In the genomic region with DNA sequence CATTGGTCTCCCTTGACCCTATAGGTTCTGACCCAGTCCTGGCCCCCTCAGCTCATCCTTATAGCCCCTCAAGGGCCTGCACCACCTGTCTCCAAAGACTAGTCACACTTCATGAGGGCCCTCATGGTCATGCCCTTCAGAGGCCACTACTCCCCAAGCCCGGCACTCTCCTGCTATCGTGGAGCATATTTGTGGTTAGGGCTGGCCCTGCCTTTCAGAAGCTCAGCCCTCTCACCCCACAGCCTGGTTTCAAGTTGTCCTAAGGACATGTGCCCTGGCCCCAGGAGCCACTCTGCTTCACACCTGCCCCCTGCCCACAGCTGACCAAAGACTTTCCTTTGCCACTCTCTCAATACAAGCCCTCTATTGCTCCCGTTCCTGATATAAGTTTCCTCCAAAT, we compare ENCODE assay signal across 15 cellular contexts.
"Had no signal": no experiment of that assay in that cellular context is flagged by ENCODE, and none has a peak within 500 bp of the region (broad histone marks: within the 10 kb centered on the region; RNA-seq: fewer than 3 reads in every experiment).

No MANE protein-coding gene starts in this region.

- FAIRE-seq: astrocyte, colon, frontal cortex, keratinocyte had no signal

- H3K4me3 ChIP-seq: cardiac muscle cell, heart right ventricle, smooth muscle cell, tibial artery had no signal

- H3K27ac Mint-ChIP-seq: activated CD4-positive, alpha-beta memory T cell treated with anti-CD3 and anti-CD28 coated beads for 36 hours; activated naive CD8-positive, alpha-beta T cell treated with anti-CD3 and anti-CD28 coated beads, Interleukin-2, amount 10 ng/mL, durations not matched to agents 7 days and 5 days had no signal

- H3K9me3 Mint-ChIP-seq: activated CD4-positive, alpha-beta memory T cell treated with anti-CD3 and anti-CD28 coated beads for 36 hours; activated naive CD8-positive, alpha-beta T cell treated with anti-CD3 and anti-CD28 coated beads, Interleukin-2, amount 10 ng/mL, durations not matched to agents 7 days and 5 days had no signal

- H3K36me3 ChIP-seq: cardiac muscle cell, heart right ventricle, tibial artery had no signal

- ATAC-seq: heart right ventricle, left ventricle myocardium superior had no signal

- H3K27ac ChIP-seq: cardiac muscle cell, heart right ventricle, tibial artery, VCaP had no signal

- H3K4me2 ChIP-seq: smooth muscle cell had no signal

- H3K9me3 ChIP-seq: heart right ventricle, tibial artery had no signal

- H3K36me3 Mint-ChIP-seq: activated CD4-positive, alpha-beta memory T cell treated with anti-CD3 and anti-CD28 coated beads for 36 hours; activated naive CD8-positive, alpha-beta T cell treated with anti-CD3 and anti-CD28 coated beads, Interleukin-2, amount 10 ng/mL, durations not matched to agents 7 days and 5 days had no signal

- H3K4me3 Mint-ChIP-seq: activated CD4-positive, alpha-beta memory T cell treated with anti-CD3 and anti-CD28 coated beads for 36 hours; activated naive CD8-positive, alpha-beta T cell treated with anti-CD3 and anti-CD28 coated beads, Interleukin-2, amount 10 ng/mL, durations not matched to agents 7 days and 5 days had no signal

- DNase-seq: activated CD4-positive, alpha-beta memory T cell treated with anti-CD3 and anti-CD28 coated beads for 36 hours; activated gamma-delta T cell treated with Interleukin-2 at 50 U/mL for 16 hours; activated naive CD8-positive, alpha-beta T cell treated with anti-CD3 and anti-CD28 coated beads, Interleukin-2, amount 10 ng/mL, durations not matched to agents 7 days and 5 days; activated T-cell treated with anti-CD3 and anti-CD28 coated beads, Interleukin-2, amount 50 U/mL, for 48 hours; heart right ventricle; left ventricle myocardium superior; T-helper 9 cell; tibial artery had no signal
